Comparison of ENCODE assay signal across 30 cellular contexts in genomic region chr2:1088192-1088860, GRCh38.
A peak's percentile ranks its signal among the peaks of the same experiment; 100 is the strongest.
DNase-seq lines count a peak whose midpoint lies in the region; ATAC-seq, FAIRE-seq and TF ChIP-seq lines count a peak whose summit lies in the region.
"Had no signal": no experiment of that assay in that cellular context is flagged by ENCODE, and none has a peak within 500 bp of the region (broad histone marks: within the 10 kb centered on the region; RNA-seq: fewer than 3 reads in every experiment).

No MANE protein-coding gene starts in this region.

- H3K4me3 ChIP-seq in AG10803 (ENCODE audit: low read length) (no peak overlapping the region), H7 (ENCODE audit: insufficient read depth, low read depth, low read length) (no peak overlapping the region), bronchial epithelial cell (ENCODE audit: low read depth, low read length) (no peak overlapping the region)
- H3K4me3 ChIP-seq: cardiac muscle cell, colonic mucosa, stomach, thyroid gland had no signal

- no peak for FAIRE-seq in bronchial epithelial cell (lab: Jason Lieb, UNC)
- FAIRE-seq: GM12892, islet of Langerhans, TTC549 had no signal

- ATAC-seq in HG03521 (IDR thresholded peaks at IDR 0.05; ENCODE audit: unreplicated experiment) (no peak), GM21619 (IDR thresholded peaks at IDR 0.05; ENCODE audit: unreplicated experiment) (no peak)
- ATAC-seq: activated T-cell treated with anti-CD3 and anti-CD28 coated beads, Interleukin-2, amount 50 U/mL, for 72 hours; naive thymus-derived CD8-positive, alpha-beta T cell had no signal

- TF ChIP-seq CTCF in AG10803 (conservative IDR thresholded peaks at IDR 0.05; ENCODE audit: low read length) (no peak), bronchial epithelial cell (IDR thresholded peaks at IDR 0.05; ENCODE audit: insufficient read depth, low read length, severe bottlenecking) (no peak)

- DNase-seq in AG10803 (ENCODE audit: low read depth) (peak; percentile 32), H7 (peak; percentile 8), bronchial epithelial cell (ENCODE audit: low read depth) (peak; percentile 18), kidney tubule cell (ENCODE audit: low spot score) (peak; percentile 3), A172 (ENCODE audit: low spot score) (no peak), NCI-H2029 (lab: John Stamatoyannopoulos, UW) (no peak)
- DNase-seq: activated CD4-positive, alpha-beta T cell treated with anti-CD3 and anti-CD28 coated beads, Interleukin-2, amount 50 U/mL, for 4 hours; activated naive CD4-positive, alpha-beta T cell treated with anti-CD3 and anti-CD28 coated beads, Interleukin-2, amount 10 ng/mL, durations not matched to agents 7 days and 5 days; activated T-cell treated with anti-CD3 and anti-CD28 coated beads, Interleukin-2, amount 50 U/mL, for 72 hours; amniotic stem cell; Calu3; colonic mucosa; DND-41; glutamatergic neuron; midbrain; naive thymus-derived CD8-positive, alpha-beta T cell; NCI-H1092; NCI-H187 treated with DMSO at 0.1 percent for 48 hours; NCI-H446; SK-N-SH; stimulated activated CD4-positive, alpha-beta T cell treated with anti-CD3 and anti-CD28 coated beads, Interleukin-1b, Interleukin-23, amount 100 ng/mL, for 48 hours; stimulated activated CD8-positive, alpha-beta memory T cell treated with anti-CD3 and anti-CD28 coated beads, Interleukin-4, amount 100 ng/mL, for 48 hours; stomach; thyroid gland had no signal

- peaks cover 1% of the 10 kb centered on the region for H3K36me3 ChIP-seq in H7 (replicated peaks; ENCODE audit: control insufficient read depth, insufficient read depth, low read length)
- no peaks in the 10 kb centered on the region for H3K36me3 ChIP-seq in bronchial epithelial cell (ENCODE audit: control insufficient read depth, insufficient read depth, low read length)
- H3K36me3 ChIP-seq: cardiac muscle cell, colonic mucosa, stomach, thyroid gland had no signal

- H3K27me3 ChIP-seq in H7 (ENCODE audit: control insufficient read depth, insufficient read depth, low read length) (no peaks in the 10 kb centered on the region), bronchial epithelial cell (ENCODE audit: control insufficient read depth, insufficient read depth, low read length) (no peaks in the 10 kb centered on the region)
- H3K27me3 ChIP-seq: cardiac muscle cell, colonic mucosa, stomach, thyroid gland had no signal

Comparison
In these comparisons a context has a peak if more than half of its experiments do, and no peak if none do; other contexts are left out.
1. DNase-seq: peak in AG10803 (single experiment), H7 (single experiment), bronchial epithelial cell (single experiment) and kidney tubule cell (single experiment); none in A172 (single experiment) and NCI-H2029 (single experiment).